22 cellular contexts compared by ENCODE assay signal in genomic region chr6:130070306-130070705, GRCh38. TPM values are rescaled to one million over a fixed set of nuclear protein-coding genes. Genes with fewer than 3 reads are reported as not detected.
DNase-seq lines count a peak whose midpoint lies in the region; ATAC-seq and TF ChIP-seq lines count a peak whose summit lies in the region.
"Had no signal": no experiment of that assay in that cellular context is flagged by ENCODE, and none has a peak within 500 bp of the region (broad histone marks: within the 10 kb centered on the region; RNA-seq: fewer than 3 reads in every experiment).

No MANE protein-coding gene starts in this region.

- H3K9me3 Mint-ChIP-seq in activated T-helper 17 cell treated with anti-CD3 and anti-CD28 coated beads, Interleukin-2, amount 50 U/mL, for 72 hours: no peaks in the 10 kb centered on the region
- no peaks in the 10 kb centered on the region for H3K9me3 Mint-ChIP-seq in activated CD4-positive, alpha-beta memory T cell treated with anti-CD3 and anti-CD28 coated beads, Interleukin-2, amount 10 ng/mL, durations not matched to agents 7 days and 5 days

- CTCF ChIA-PET in activated CD4-positive, alpha-beta memory T cell treated with anti-CD3 and anti-CD28 coated beads, Interleukin-2, amount 10 ng/mL, durations not matched to agents 7 days and 5 days (lab: Charles Lee): no interaction called here

- H3K27me3 Mint-ChIP-seq in activated T-helper 17 cell treated with anti-CD3 and anti-CD28 coated beads, Interleukin-2, amount 50 U/mL, for 72 hours: no peaks in the 10 kb centered on the region
- H3K27me3 Mint-ChIP-seq in activated CD4-positive, alpha-beta memory T cell treated with anti-CD3 and anti-CD28 coated beads, Interleukin-2, amount 10 ng/mL, durations not matched to agents 7 days and 5 days: no peaks in the 10 kb centered on the region

- TF ChIP-seq CTCF in fibroblast of pulmonary artery (IDR thresholded peaks at IDR 0.05; ENCODE audit: low read length, missing control alignments): no peak

- peaks cover 56% of the 10 kb centered on the region for H3K36me3 Mint-ChIP-seq in activated T-helper 17 cell treated with anti-CD3 and anti-CD28 coated beads, Interleukin-2, amount 50 U/mL, for 72 hours (ENCODE audit: low read depth)
- H3K36me3 Mint-ChIP-seq in activated CD4-positive, alpha-beta memory T cell treated with anti-CD3 and anti-CD28 coated beads, Interleukin-2, amount 10 ng/mL, durations not matched to agents 7 days and 5 days (ENCODE audit: low read depth): peaks cover 7% of the 10 kb centered on the region

- peaks cover 15% of the 10 kb centered on the region for H3K4me1 Mint-ChIP-seq in activated T-helper 17 cell treated with anti-CD3 and anti-CD28 coated beads, Interleukin-2, amount 50 U/mL, for 72 hours
- H3K4me1 Mint-ChIP-seq in activated CD4-positive, alpha-beta memory T cell treated with anti-CD3 and anti-CD28 coated beads, Interleukin-2, amount 10 ng/mL, durations not matched to agents 7 days and 5 days: peaks cover 11% of the 10 kb centered on the region

- H3K4me3 Mint-ChIP-seq in activated T-helper 17 cell treated with anti-CD3 and anti-CD28 coated beads, Interleukin-2, amount 50 U/mL, for 72 hours: peak overlapping the region; percentile 58
- H3K4me3 Mint-ChIP-seq in activated CD4-positive, alpha-beta memory T cell treated with anti-CD3 and anti-CD28 coated beads, Interleukin-2, amount 10 ng/mL, durations not matched to agents 7 days and 5 days: no peak overlapping the region

- peak; percentile 21 for DNase-seq in AG08395 (ENCODE audit: low spot score)
- peak; percentile 52 for DNase-seq in GM03348 (ENCODE audit: low spot score)
- peak; percentile 20 for DNase-seq in fibroblast of pulmonary artery (ENCODE audit: low read depth)
- DNase-seq in NCI-H1417 treated with DMSO at 0.1 percent for 48 hours (lab: John Stamatoyannopoulos, UW): no peak
- no peak for DNase-seq in activated CD4-positive, alpha-beta memory T cell treated with anti-CD3 and anti-CD28 coated beads, Interleukin-2, amount 10 ng/mL, durations not matched to agents 7 days and 5 days
- DNase-seq in NCI-H526 (lab: John Stamatoyannopoulos, UW): no peak
- DNase-seq in erythroblast (lab: John Stamatoyannopoulos, UW): no peak
- DNase-seq: 8988T, Caco-2, EL, H7, Karpas-422, MG63, NCI-H1694 treated with DMSO at 0.1 percent for 48 hours, NCI-H345, NCI-H748 treated with DMSO at 0.1 percent for 48 hours, OCI-M1, RPMI8226, SIG-M5, SW 1271 had no signal

- POLR2A ChIA-PET in activated CD4-positive, alpha-beta memory T cell treated with anti-CD3 and anti-CD28 coated beads, Interleukin-2, amount 10 ng/mL, durations not matched to agents 7 days and 5 days (lab: Charles Lee): no interaction called here

- H3K4me3 ChIP-seq in fibroblast of pulmonary artery (replicated peaks; ENCODE audit: low read depth, low read length): no peak overlapping the region
- H3K4me3 ChIP-seq: BLaER1 treated with 17β-estradiol and CSF1 and Interleukin-3, amounts not matched to agents 10 nM and 100 nM; MG63 had no signal

- no peak for TF ChIP-seq POLR2A in erythroblast (IDR thresholded peaks at IDR 0.05; ENCODE audit: low read length)

- peak; percentile 81 for ATAC-seq in activated T-helper 17 cell treated with anti-CD3 and anti-CD28 coated beads, Interleukin-2, amount 50 U/mL, for 72 hours (replicated peaks)

- peak overlapping the region; percentile 70 for H3K27ac Mint-ChIP-seq in activated T-helper 17 cell treated with anti-CD3 and anti-CD28 coated beads, Interleukin-2, amount 50 U/mL, for 72 hours
- H3K27ac Mint-ChIP-seq in activated CD4-positive, alpha-beta memory T cell treated with anti-CD3 and anti-CD28 coated beads, Interleukin-2, amount 10 ng/mL, durations not matched to agents 7 days and 5 days: no peak overlapping the region

RNA-seq across cellular contexts. Expression of gene L3MBTL3, which starts 51.9 kb away (rescaled TPM):
- total RNA-seq in activated T-helper 17 cell treated with anti-CD3 and anti-CD28 coated beads, Interleukin-2, amount 50 U/mL, for 72 hours: 1 to 10 TPM; 4.4 to 5.9 TPM
- total RNA-seq in activated CD4-positive, alpha-beta memory T cell treated with anti-CD3 and anti-CD28 coated beads, Interleukin-2, amount 10 ng/mL, durations not matched to agents 7 days and 5 days: 10 to 100 TPM; 15.0 to 16.9 TPM

Comparison
In these comparisons a context has a peak if more than half of its experiments do, and no peak if none do; other contexts are left out.
1. DNase-seq: peak in AG08395 (single experiment), GM03348 (single experiment) and fibroblast of pulmonary artery (single experiment); none in NCI-H1417 treated with DMSO at 0.1 percent for 48 hours (single experiment), activated CD4-positive, alpha-beta memory T cell treated with anti-CD3 and anti-CD28 coated beads, Interleukin-2, amount 10 ng/mL, durations not matched to agents 7 days and 5 days (single experiment), NCI-H526 (0 of 2) and erythroblast (0 of 2).